In genomic region chr2:96305091-96305978, GRCh38 we compare ENCODE assay signal across 8 cellular contexts.
DNase-seq lines count a peak whose midpoint lies in the region; ATAC-seq and TF ChIP-seq lines count a peak whose summit lies in the region.

SNRNP200 (minus strand) TSS chr2:96305546; CDS start chr2:96305437, 109 bp downstream.

- no peak for TF ChIP-seq CTCF in GM10248 (IDR thresholded peaks at IDR 0.05; ENCODE audit: control extremely low read depth, extremely low read depth, low read depth, missing control alignments)

- peak; percentile 87 for ATAC-seq in HG02610 (IDR thresholded peaks at IDR 0.05; ENCODE audit: unreplicated experiment)
- ATAC-seq in SK-N-SH treated with all-trans-retinoic acid at 6 μM for 48 hours: peak; percentile 99

- CTCF ChIA-PET in GM10248 (lab: Yijun Ruan, JAX): interaction anchor here (1.1 to 4.9 kb wide), 5 partner anchors 11 to 21 kb away, joined by 3 to 27 read pairs (median 4); no protein-coding TSS in a partner anchor

- POLR2A ChIA-PET in GM10248 (lab: Yijun Ruan, JAX): interaction anchor here (0.6 kb wide), 2 partner anchors 34 to 203 kb away, joined by 3 read pairs; no protein-coding TSS in a partner anchor

- DNase-seq in GM10248 (ENCODE audit: extremely low spot score) (peak; percentile 92), NCI-H1105 (lab: John Stamatoyannopoulos, UW) (peak; percentile 82), globus pallidus (ENCODE audit: low spot score) (peak; percentile 86), nucleus accumbens (lab: John Stamatoyannopoulos, UW) (peak in 55 of 56 donors; percentile 34 to 95 (median 80)), superior temporal gyrus (ENCODE audit: extremely low spot score) (peak; percentile 92)
- peak; percentile 91 for DNase-seq in activated naive CD4-positive, alpha-beta T cell treated with anti-CD3 and anti-CD28 coated beads, Interleukin-2, amount 50 U/mL, for 16 hours

TF ChIP-seq in SK-N-SH treated with all-trans-retinoic acid at 6 μM for 48 hours, 23 proteins besides CTCF, POLR2A, EP300 and RAD21:
- 0 out of 2 replicates have a peak, but pooled peaks have one; percentile 53 for TF ChIP-seq ZNF565 (CRISPR knock-in tag; conservative IDR thresholded peaks at IDR 0.05; ENCODE audit: low read depth)
- TF ChIP-seq CSDC2 (CRISPR knock-in tag; IDR thresholded peaks at IDR 0.05): no peak
- no peak for TF ChIP-seq CREB5 (CRISPR knock-in tag; IDR thresholded peaks at IDR 0.05; ENCODE audit: low read depth)
- TF ChIP-seq TOX (CRISPR knock-in tag; IDR thresholded peaks at IDR 0.05; ENCODE audit: borderline replicate concordance): no peak
TF ChIP-seq in SK-N-SH treated with all-trans-retinoic acid at 6 μM for 48 hours: peak in this region for 1.

Comparison
In these comparisons a context has a peak if more than half of its experiments do, and no peak if none do; other contexts are left out.
1. Peak in every context shown above with its lines: DNase-seq and ATAC-seq.